ENCODE assay signal across 23 cellular contexts in the genomic region with DNA sequence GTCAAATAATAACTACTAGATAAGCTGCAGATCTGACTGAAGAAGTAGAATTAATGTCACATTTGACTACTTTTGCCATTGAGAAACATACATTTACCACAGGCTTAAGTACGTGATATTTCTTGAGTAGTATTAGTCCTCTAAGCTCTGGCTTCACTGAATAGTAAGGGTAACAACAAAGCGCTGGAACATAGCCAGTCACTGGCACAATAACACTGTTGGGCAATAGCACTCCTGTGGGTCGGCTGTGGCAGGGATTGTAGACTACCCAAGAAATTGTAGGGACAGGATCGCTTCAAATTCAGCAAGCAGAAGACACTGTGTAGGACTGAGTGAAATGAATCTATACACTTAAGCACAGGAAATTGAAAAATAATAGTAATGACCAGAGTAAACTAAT. TPM values are rescaled to one million over a fixed set of nuclear protein-coding genes. Genes with fewer than 3 reads are reported as not detected.
DNase-seq lines count a peak whose midpoint lies in the region; TF ChIP-seq lines count a peak whose summit lies in the region.
"Had no signal": no experiment of that assay in that cellular context is flagged by ENCODE, and none has a peak within 500 bp of the region (broad histone marks: within the 10 kb centered on the region; RNA-seq: fewer than 3 reads in every experiment).

No MANE protein-coding gene starts in this region.

- H3K36me3 ChIP-seq in adipocyte (ENCODE audit: control insufficient read depth, insufficient read depth, low read length, severe bottlenecking) (no peaks in the 10 kb centered on the region), neural progenitor cell (no peaks in the 10 kb centered on the region), osteoblast (ENCODE audit: insufficient read depth, low read length) (no peaks in the 10 kb centered on the region)
- H3K36me3 ChIP-seq: breast epithelium, ovary, sigmoid colon had no signal

- DNase-seq in H4 (ENCODE audit: low spot score) (peak; percentile 13), adipocyte (ENCODE audit: low read depth) (peak; percentile 7), fibroblast of gingiva (ENCODE audit: low read depth) (peak; percentile 36), neural progenitor cell (ENCODE audit: low spot score) (peak; percentile 10), DMS153 treated with DMSO at 0.1 percent for 48 hours (lab: John Stamatoyannopoulos, UW; ENCODE audit: unreplicated experiment) (no peak), osteoblast (ENCODE audit: insufficient read length, low spot score, missing footprints) (no peak), NCI-H1105 treated with DMSO at 0.1 percent for 48 hours (lab: John Stamatoyannopoulos, UW) (no peak)
- DNase-seq in stimulated activated CD4-positive, alpha-beta T cell treated with anti-CD3 and anti-CD28 coated beads, Interleukin-12 subunit alpha, Interleukin-12 subunit beta, amount 100 ng/mL, for 4 hours: no peak
- DNase-seq: activated CD8-positive, alpha-beta memory T cell treated with anti-CD3 and anti-CD28 coated beads, Interleukin-2, amount 50 U/mL, for 48 hours; C1 segment of cervical spinal cord; immature natural killer cell; naive thymus-derived CD8-positive, alpha-beta T cell; NCI-H1436 treated with DMSO at 0.1 percent for 48 hours; NCI-H2171; NCI-H524 treated with DMSO at 0.1 percent for 48 hours; ovary; sigmoid colon; T-helper 2 cell had no signal

- H3K9me3 ChIP-seq in adipocyte (ENCODE audit: control insufficient read depth, low read length) (no peaks in the 10 kb centered on the region), neural progenitor cell (ENCODE audit: low read depth) (no peaks in the 10 kb centered on the region), osteoblast (ENCODE audit: low read depth, low read length) (no peaks in the 10 kb centered on the region)
- H3K9me3 ChIP-seq: breast epithelium, ovary, sigmoid colon had no signal

- H3K4me2 ChIP-seq in neural progenitor cell (no peak overlapping the region), osteoblast (ENCODE audit: insufficient read depth, low read length) (no peak overlapping the region)

- H3K27me3 Mint-ChIP-seq in neural progenitor cell (ENCODE audit: insufficient read depth, low read depth): no peaks in the 10 kb centered on the region

- H3K9ac ChIP-seq in adipocyte (ENCODE audit: low read length): no peak overlapping the region
- H3K9ac ChIP-seq in neural progenitor cell: no peak overlapping the region

- H2AFZ ChIP-seq in neural progenitor cell (replicated peaks) (no peak overlapping the region), osteoblast (ENCODE audit: low read length) (no peak overlapping the region)

- no peak overlapping the region for H3K27ac ChIP-seq in neural progenitor cell
- H3K27ac ChIP-seq in osteoblast (ENCODE audit: low read depth, low read length): no peak overlapping the region
- H3K27ac ChIP-seq: breast epithelium, coronary artery, ovary, sigmoid colon, SK-N-MC, VCaP had no signal

- no peak overlapping the region for H3K27ac Mint-ChIP-seq in neural progenitor cell
- H3K27ac Mint-ChIP-seq: activated T-helper 2 cell treated with anti-CD3 and anti-CD28 coated beads, Interferon-gamma antibody, Interleukin-2, Interleukin-4, amounts not matched to agents 10 μg/mL and 5 μg/mL and 100 μg/mL, durations not matched to agents 14 hours and 24 hours and 36 hours; immature natural killer cell had no signal

- H3K4me3 Mint-ChIP-seq in neural progenitor cell: no peak overlapping the region
- H3K4me3 Mint-ChIP-seq: immature natural killer cell; naive thymus-derived CD8-positive, alpha-beta T cell had no signal

- TF ChIP-seq CTCF in neural progenitor cell (IDR thresholded peaks at IDR 0.05) (no peak), osteoblast (IDR thresholded peaks at IDR 0.05; ENCODE audit: extremely low read depth, low read depth, low read length) (no peak)

- H3K4me1 Mint-ChIP-seq in neural progenitor cell: no peaks in the 10 kb centered on the region

- no peaks in the 10 kb centered on the region for H3K79me2 ChIP-seq in neural progenitor cell (ENCODE audit: low read depth)
- H3K79me2 ChIP-seq in osteoblast (ENCODE audit: insufficient read depth, low read length): no peaks in the 10 kb centered on the region

- no peaks in the 10 kb centered on the region for H3K9me3 Mint-ChIP-seq in neural progenitor cell
- H3K9me3 Mint-ChIP-seq: activated T-helper 2 cell treated with anti-CD3 and anti-CD28 coated beads, Interferon-gamma antibody, Interleukin-2, Interleukin-4, amounts not matched to agents 10 μg/mL and 5 μg/mL and 100 μg/mL, durations not matched to agents 14 hours and 24 hours and 36 hours; naive thymus-derived CD8-positive, alpha-beta T cell had no signal

- H3K36me3 Mint-ChIP-seq in neural progenitor cell: no peaks in the 10 kb centered on the region
- H3K36me3 Mint-ChIP-seq: immature natural killer cell; naive thymus-derived CD8-positive, alpha-beta T cell had no signal

- H3K4me1 ChIP-seq in adipocyte (ENCODE audit: control insufficient read depth, insufficient read depth, low read length): no peaks in the 10 kb centered on the region
- no peaks in the 10 kb centered on the region for H3K4me1 ChIP-seq in neural progenitor cell
- no peaks in the 10 kb centered on the region for H3K4me1 ChIP-seq in osteoblast (ENCODE audit: insufficient read depth, low read length)
- H3K4me1 ChIP-seq: breast epithelium, sigmoid colon had no signal

- H3F3A ChIP-seq in neural progenitor cell (ENCODE audit: low read depth): no peaks in the 10 kb centered on the region

- H4K20me1 ChIP-seq in neural progenitor cell (ENCODE audit: low read depth) (no peaks in the 10 kb centered on the region), osteoblast (ENCODE audit: insufficient read depth, low read length) (no peaks in the 10 kb centered on the region)

- H3K4me3 ChIP-seq in adipocyte (ENCODE audit: low read length) (no peak overlapping the region), neural progenitor cell (no peak overlapping the region), osteoblast (ENCODE audit: insufficient read depth, low read length) (no peak overlapping the region)
- H3K4me3 ChIP-seq: breast epithelium, coronary artery, ovary, sigmoid colon, SK-N-MC had no signal

- H3K27me3 ChIP-seq in adipocyte (replicated peaks; ENCODE audit: control insufficient read depth, insufficient read depth, low read length) (no peaks in the 10 kb centered on the region), neural progenitor cell (no peaks in the 10 kb centered on the region), osteoblast (ENCODE audit: insufficient read depth, low read length) (no peaks in the 10 kb centered on the region)
- H3K27me3 ChIP-seq: breast epithelium, ovary, sigmoid colon had no signal

RNA-seq across cellular contexts. Expression of a gene that starts 27.1 kb away (rescaled TPM):
- 12.0 and 16.0 TPM in 2 replicates for total RNA-seq in H4 (2014; rRNA removed; shearing (Covaris generic))
- total RNA-seq in neural progenitor cell (ENCODE audit: low replicate concordance) (not detected in 2 replicates), osteoblast (3.3 and 4.1 TPM in 2 replicates)

Comparison
In these comparisons a context has a peak if more than half of its experiments do, and no peak if none do; other contexts are left out.
1. DNase-seq: peak in H4 (single experiment), adipocyte (single experiment), fibroblast of gingiva (single experiment) and neural progenitor cell (single experiment); none in DMS153 treated with DMSO at 0.1 percent for 48 hours (single experiment), stimulated activated CD4-positive, alpha-beta T cell treated with anti-CD3 and anti-CD28 coated beads, Interleukin-12 subunit alpha, Interleukin-12 subunit beta, amount 100 ng/mL, for 4 hours (single experiment), osteoblast (single experiment) and NCI-H1105 treated with DMSO at 0.1 percent for 48 hours (single experiment).